ENCODE assay signal across 1 cellular context in genomic region chr2:97646977-97647376, GRCh38.
TF ChIP-seq lines count a peak whose summit lies in the region.

No MANE protein-coding gene starts in this region.

TF ChIP-seq in HEK293, 187 proteins besides CTCF, POLR2A, EP300 and RAD21 (continued from another document):
- no peak for TF ChIP-seq MZF1 (tag by site-specific recombination; IDR thresholded peaks at IDR 0.05; ENCODE audit: borderline replicate concordance)
- TF ChIP-seq ZNF280C (tag by site-specific recombination; IDR thresholded peaks at IDR 0.05), result no peak
- TF ChIP-seq ZNF311 (tag by site-specific recombination; IDR thresholded peaks at IDR 0.05; ENCODE audit: borderline replicate concordance), result no peak
- no peak for TF ChIP-seq ZNF223 (tag by site-specific recombination; IDR thresholded peaks at IDR 0.05)
